Comparison of ENCODE assay signal across 13 cellular contexts in genomic region chr3:70822777-70823176, GRCh38.
"Had no signal": no experiment of that assay in that cellular context is flagged by ENCODE, and none has a peak within 500 bp of the region (broad histone marks: within the 10 kb centered on the region; RNA-seq: fewer than 3 reads in every experiment).

No MANE protein-coding gene starts in this region.

- H3K9me3 ChIP-seq: adrenal gland, ovary, upper lobe of left lung had no signal

- H3K36me3 ChIP-seq: adrenal gland, ovary, upper lobe of left lung had no signal

- H3K4me3 ChIP-seq: adrenal gland, coronary artery, ovary, upper lobe of left lung had no signal

- H3K27ac ChIP-seq: adrenal gland, coronary artery, ovary, upper lobe of left lung had no signal

- H3K27me3 ChIP-seq: adrenal gland, ovary, upper lobe of left lung had no signal

- DNase-seq: activated B cell treated with CpG ODN at 0.5 μM for 24 hours; activated CD4-positive, alpha-beta T cell treated with anti-CD3 and anti-CD28 coated beads, Interleukin-2, amount 10 ng/mL, durations not matched to agents 24 days and 14 days; activated naive CD4-positive, alpha-beta T cell treated with anti-CD3 and anti-CD28 coated beads, Interleukin-2, amount 50 U/mL, for 16 hours; adrenal gland; caudate nucleus; effector CD4-positive, alpha-beta T cell; left ventricle myocardium superior; mesenchymal stem cell; nephron progenitor cell; ovary; stimulated activated CD4-positive, alpha-beta T cell treated with anti-CD3 and anti-CD28 coated beads, Interleukin-4, amount 100 ng/mL, for 24 hours; upper lobe of left lung had no signal

- ATAC-seq: left ventricle myocardium superior had no signal

- H3K4me1 ChIP-seq: adrenal gland, upper lobe of left lung had no signal
